In genomic region chr20:18587665-18588553, GRCh38 we compare ENCODE assay signal across 8 cellular contexts. TPM values are rescaled to one million over a fixed set of nuclear protein-coding genes. Genes with fewer than 3 reads are reported as not detected.
DNase-seq lines count a peak whose midpoint lies in the region; ATAC-seq and TF ChIP-seq lines count a peak whose summit lies in the region.

Gene DTD1, plus strand, starts transcription at chr20:18588054. Its CDS starts 19 bp downstream, at chr20:18588073.

- peak; percentile 97 for DNase-seq in Ammon's horn (ENCODE audit: low spot score)
- DNase-seq in NCI-H345 (lab: John Stamatoyannopoulos, UW): peak; percentile 95
- peak; percentile 97 for DNase-seq in activated CD4-positive, CD25-positive, alpha-beta regulatory T cell treated with anti-CD3 and anti-CD28 coated beads, Interleukin-2, amount 50 U/mL, for 72 hours
- DNase-seq in cerebellar cortex (ENCODE audit: low spot score): peak; percentile 92
- DNase-seq in kidney epithelial cell (ENCODE audit: low read depth): no peak
- peak; percentile 95 for DNase-seq in stimulated activated CD4-positive, alpha-beta T cell treated with anti-CD3 and anti-CD28 coated beads, Interleukin-15, amount 100 ng/mL, for 24 hours

- TF ChIP-seq CTCF in kidney epithelial cell (IDR thresholded peaks at IDR 0.05; ENCODE audit: insufficient read depth, low read length, poor library complexity, severe bottlenecking): peak; percentile 46

- no peaks in the 10 kb centered on the region for H3K36me3 ChIP-seq in kidney epithelial cell (ENCODE audit: control insufficient read depth, insufficient read depth, low read length)

- no peaks in the 10 kb centered on the region for H3K27me3 ChIP-seq in kidney epithelial cell (ENCODE audit: control insufficient read depth, insufficient read depth, low read length)

- ATAC-seq in GM19025 (IDR thresholded peaks at IDR 0.05; ENCODE audit: low read depth, unreplicated experiment) (peak; percentile 91), HG03280 (IDR thresholded peaks at IDR 0.05; ENCODE audit: unreplicated experiment) (peak; percentile 91)

- peak within 1 kb of the TSS; percentile 59 for H3K4me3 ChIP-seq in kidney epithelial cell (ENCODE audit: low read depth, low read length)

RNA-seq across cellular contexts. Expression of gene DTD1, which starts in this region (rescaled TPM):
- 158 and 214 TPM in 2 replicates for total RNA-seq in kidney epithelial cell
